Comparison of ENCODE assay signal across 8 cellular contexts in genomic region chr11:49102356-49102755, GRCh38. TPM values are rescaled to one million over a fixed set of nuclear protein-coding genes. Genes with fewer than 3 reads are reported as not detected.
"Had no signal": no experiment of that assay in that cellular context is flagged by ENCODE, and none has a peak within 500 bp of the region (broad histone marks: within the 10 kb centered on the region; RNA-seq: fewer than 3 reads in every experiment).

No MANE protein-coding gene starts in this region.

RNA-seq across cellular contexts. Expression of gene TRIM64C, which starts 43.4 kb away (rescaled TPM):
- total RNA-seq: LHCN-M2, MCF 10A, NCI-H460, OCI-LY7, PC-9, RPMI7951, SJCRH30, SK-MEL-5 had no signal
